Comparison of ENCODE assay signal across 8 cellular contexts in genomic region chr16:58515125-58515870, GRCh38. TPM values are rescaled to one million over a fixed set of nuclear protein-coding genes. Genes with fewer than 3 reads are reported as not detected.
A peak's percentile ranks its signal among the peaks of the same experiment; 100 is the strongest.
DNase-seq lines count a peak whose midpoint lies in the region; ATAC-seq and TF ChIP-seq lines count a peak whose summit lies in the region.

A gene with protein sequence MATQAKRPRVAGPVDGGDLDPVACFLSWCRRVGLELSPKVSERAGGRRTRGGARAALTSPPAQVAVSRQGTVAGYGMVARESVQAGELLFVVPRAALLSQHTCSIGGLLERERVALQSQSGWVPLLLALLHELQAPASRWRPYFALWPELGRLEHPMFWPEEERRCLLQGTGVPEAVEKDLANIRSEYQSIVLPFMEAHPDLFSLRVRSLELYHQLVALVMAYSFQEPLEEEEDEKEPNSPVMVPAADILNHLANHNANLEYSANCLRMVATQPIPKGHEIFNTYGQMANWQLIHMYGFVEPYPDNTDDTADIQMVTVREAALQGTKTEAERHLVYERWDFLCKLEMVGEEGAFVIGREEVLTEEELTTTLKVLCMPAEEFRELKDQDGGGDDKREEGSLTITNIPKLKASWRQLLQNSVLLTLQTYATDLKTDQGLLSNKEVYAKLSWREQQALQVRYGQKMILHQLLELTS (plus strand): TSS chr16:58515517. CDS start chr16:58515538, 21 bp downstream.

- POLR2A ChIA-PET in activated CD8-positive, alpha-beta T cell treated with anti-CD3 and anti-CD28 coated beads for 36 hours (lab: Charles Lee), result interaction anchor here (0.8 to 4.8 kb wide), 7 partner anchors 9 to 217 kb away, joined by 3 to 29 read pairs (median 4); partner anchors contain the start of genes CNOT1 and SLC38A7

- H3K27ac ChIP-seq in lung (ENCODE audit: low read depth in 1 of 2, low read length in 1 of 2), result peak within 1 kb of the TSS; percentile 47 to 84

- H3K27me3 Mint-ChIP-seq in activated CD8-positive, alpha-beta T cell treated with anti-CD3 and anti-CD28 coated beads for 36 hours, result no peaks in the 10 kb centered on the region

- peaks cover 22% of the 10 kb centered on the region in 2 donors for H3K36me3 ChIP-seq in lung (ENCODE audit: control insufficient read depth in 2 of 2, insufficient read depth in 2 of 2, low read length in 2 of 2)

- TF ChIP-seq CTCF in AG10803 (conservative IDR thresholded peaks at IDR 0.05; ENCODE audit: low read length) (no peak; the same call in 1 of the 2 replicates), lung (IDR thresholded peaks at IDR 0.05; ENCODE audit: control extremely low read depth, extremely low read depth) (no peak)
- no peak for TF ChIP-seq CTCF in activated CD8-positive, alpha-beta T cell treated with anti-CD3 and anti-CD28 coated beads for 36 hours (IDR thresholded peaks at IDR 0.05)

- peak within 1 kb of the TSS; percentile 90 for H3K27ac Mint-ChIP-seq in activated CD8-positive, alpha-beta T cell treated with anti-CD3 and anti-CD28 coated beads for 36 hours

- H3K4me3 Mint-ChIP-seq in activated CD8-positive, alpha-beta T cell treated with anti-CD3 and anti-CD28 coated beads for 36 hours, result peak within 1 kb of the TSS; percentile 92

- H3K27me3 ChIP-seq in lung (ENCODE audit: control insufficient read depth, insufficient read depth), result no peaks in the 10 kb centered on the region

- no peaks in the 10 kb centered on the region for H3K9me3 ChIP-seq in lung (ENCODE audit: control insufficient read depth in 2 of 2, insufficient read depth in 1 of 2, low read length in 1 of 2)

- peak within 1 kb of the TSS; percentile 85 for H3K4me3 ChIP-seq in AG10803 (ENCODE audit: low read length)
- H3K4me3 ChIP-seq in lung, result peak within 1 kb of the TSS; percentile 78

- CTCF ChIA-PET in activated CD8-positive, alpha-beta T cell treated with anti-CD3 and anti-CD28 coated beads for 36 hours (lab: Charles Lee), result interaction anchor here (1.2 to 5.5 kb wide), 5 partner anchors 20 to 240 kb away, joined by 3 to 61 read pairs (median 4); no protein-coding TSS in a partner anchor

- H3K4me1 Mint-ChIP-seq in activated CD8-positive, alpha-beta T cell treated with anti-CD3 and anti-CD28 coated beads for 36 hours (ENCODE audit: low read depth), result peaks cover 36% of the 10 kb centered on the region

- in situ Hi-C loops in GM18951 (cut with MboI; ENCODE audit: low sequenced_read_pairs, unreplicated experiment), result no loop called here

- ATAC-seq in HG03175 (IDR thresholded peaks at IDR 0.05; ENCODE audit: unreplicated experiment) (peak; percentile 78), lung (ENCODE audit: insufficient read depth, low FRiP score) (peak; percentile 92)
- ATAC-seq in activated CD8-positive, alpha-beta T cell treated with anti-CD3 and anti-CD28 coated beads for 36 hours, result peak; percentile 77

- H3K36me3 Mint-ChIP-seq in activated CD8-positive, alpha-beta T cell treated with anti-CD3 and anti-CD28 coated beads for 36 hours (ENCODE audit: low read depth), result peaks cover 33% of the 10 kb centered on the region

- WGBS in lung, 2 donors, result 0 to 1% methylated on average over 57 to 80 of the region's 80 CpGs

- H3K9me3 Mint-ChIP-seq in activated CD8-positive, alpha-beta T cell treated with anti-CD3 and anti-CD28 coated beads for 36 hours, result no peaks in the 10 kb centered on the region

- peaks cover 3 to 4% of the 10 kb centered on the region in 2 donors for H3K4me1 ChIP-seq in lung (ENCODE audit: control insufficient read depth in 2 of 2, insufficient read depth in 2 of 2, low read length in 2 of 2)

- TF ChIP-seq POLR2A in GM18951 (IDR thresholded peaks at IDR 0.05; ENCODE audit: extremely low read depth, insufficient read depth, insufficient read length), result peak; percentile 53

- intact Hi-C loops in activated CD8-positive, alpha-beta T cell treated with anti-CD3 and anti-CD28 coated beads for 36 hours (cut with micrococcal nuclease), result loop anchor here (5.0 to 10.0 kb wide), 2 partner anchors 217 to 250 kb away; partner anchors contain the start of gene GOT2

- DNase-seq in AG10803 (ENCODE audit: low read depth) (peak; percentile 86), NCI-H526 treated with DMSO at 0.1 percent for 48 hours (lab: John Stamatoyannopoulos, UW) (peak; percentile 36), lung (ENCODE audit: low spot score) (peak; percentile 90)
- DNase-seq in activated CD8-positive, alpha-beta T cell treated with anti-CD3 and anti-CD28 coated beads for 36 hours, result peak; percentile 83
- DNase-seq in effector CD4-positive, alpha-beta T cell, result peak; percentile 59
- peak; percentile 44 to 65 (median 52) for DNase-seq in stimulated activated CD4-positive, alpha-beta T cell treated with anti-CD3 and anti-CD28 coated beads, TNF-alpha, amount 100 ng/mL, for 4 hours (ENCODE audit: low read depth in 3 of 3)

RNA-seq across cellular contexts. Expression of the gene that starts here (rescaled TPM):
- 10 to 100 TPM; 14.8 to 15.5 TPM for total RNA-seq in activated CD8-positive, alpha-beta T cell treated with anti-CD3 and anti-CD28 coated beads for 36 hours
- total RNA-seq in lung, result 10 to 100 TPM; 16.5 to 21.5 TPM
- polyA plus RNA-seq in lung, result 10 to 100 TPM; 10.6 to 14.8 TPM

Comparison
In these comparisons a context has a peak if more than half of its experiments do, and no peak if none do; other contexts are left out.
1. Peak in every context shown above with its lines: DNase-seq, ATAC-seq, H3K4me3 ChIP-seq and H3K27ac ChIP-seq.
2. DNase-seq: peak in every context shown above with its lines; median percentile 90 in lung; 86 in AG10803; 83 in activated CD8-positive, alpha-beta T cell treated with anti-CD3 and anti-CD28 coated beads for 36 hours; 59 in effector CD4-positive, alpha-beta T cell; 52 in stimulated activated CD4-positive, alpha-beta T cell treated with anti-CD3 and anti-CD28 coated beads, TNF-alpha, amount 100 ng/mL, for 4 hours; 36 in NCI-H526 treated with DMSO at 0.1 percent for 48 hours.